29 cellular contexts compared by ENCODE assay signal in the genomic region with DNA sequence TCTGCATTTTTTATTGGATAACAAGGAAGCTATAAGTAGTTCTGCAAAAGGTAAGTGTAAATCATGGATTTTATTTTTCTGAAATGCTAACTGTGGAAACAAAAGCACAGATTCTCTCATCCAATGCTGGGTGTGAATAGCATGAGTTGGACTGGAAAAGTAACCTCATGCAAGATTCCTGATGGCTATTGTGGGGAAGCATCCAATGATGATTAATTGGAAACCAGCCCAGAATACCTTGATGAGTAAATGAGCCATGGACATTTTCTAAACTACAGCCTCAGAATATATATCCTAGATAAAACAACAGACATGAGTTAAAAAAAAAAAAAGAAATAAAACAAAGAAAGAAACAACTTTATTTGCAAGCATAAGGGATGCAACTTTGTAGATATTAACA.
"Had no signal": no experiment of that assay in that cellular context is flagged by ENCODE, and none has a peak within 500 bp of the region (broad histone marks: within the 10 kb centered on the region; RNA-seq: fewer than 3 reads in every experiment).

No MANE protein-coding gene starts in this region.

- H3K36me3 ChIP-seq: SJCRH30 had no signal

- ATAC-seq: K562, Panc1, Right ventricle myocardium inferior, SK-N-SH treated with all-trans-retinoic acid at 6 μM for 48 hours had no signal

- H3K4me3 ChIP-seq: K562, PC-9, SJCRH30, SK-N-MC had no signal

- DNase-seq: Kasumi-1, KG1, MM.1S, NCI-H1092, NCI-H1105, NCI-H1417 treated with DMSO at 0.1 percent for 48 hours, NCI-H1436 treated with DMSO at 0.1 percent for 48 hours, NCI-H1694 treated with DMSO at 0.1 percent for 48 hours, NCI-H187 treated with DMSO at 0.1 percent for 48 hours, NCI-H2029, NCI-H2081, NCI-H2171 treated with DMSO at 0.1 percent for 48 hours, NCI-H2227 treated with DMSO at 0.1 percent for 48 hours, NCI-H345, NCI-H510A treated with DMSO at 0.1 percent for 48 hours, NCI-H524 treated with DMSO at 0.1 percent for 48 hours, NCI-H526 treated with DMSO at 0.1 percent for 48 hours, NCI-H774, PC-9, SHP77, SIG-M5, SJCRH30 had no signal

- H3K9me3 ChIP-seq: SJCRH30 had no signal

- H3K27ac ChIP-seq: PC-9, RWPE1, SJCRH30, SK-N-MC had no signal

- FAIRE-seq: K562, RCC 7860 had no signal

- H3K27me3 ChIP-seq: SJCRH30 had no signal

- H3K4me1 ChIP-seq: SJCRH30 had no signal
